In the genomic region with DNA sequence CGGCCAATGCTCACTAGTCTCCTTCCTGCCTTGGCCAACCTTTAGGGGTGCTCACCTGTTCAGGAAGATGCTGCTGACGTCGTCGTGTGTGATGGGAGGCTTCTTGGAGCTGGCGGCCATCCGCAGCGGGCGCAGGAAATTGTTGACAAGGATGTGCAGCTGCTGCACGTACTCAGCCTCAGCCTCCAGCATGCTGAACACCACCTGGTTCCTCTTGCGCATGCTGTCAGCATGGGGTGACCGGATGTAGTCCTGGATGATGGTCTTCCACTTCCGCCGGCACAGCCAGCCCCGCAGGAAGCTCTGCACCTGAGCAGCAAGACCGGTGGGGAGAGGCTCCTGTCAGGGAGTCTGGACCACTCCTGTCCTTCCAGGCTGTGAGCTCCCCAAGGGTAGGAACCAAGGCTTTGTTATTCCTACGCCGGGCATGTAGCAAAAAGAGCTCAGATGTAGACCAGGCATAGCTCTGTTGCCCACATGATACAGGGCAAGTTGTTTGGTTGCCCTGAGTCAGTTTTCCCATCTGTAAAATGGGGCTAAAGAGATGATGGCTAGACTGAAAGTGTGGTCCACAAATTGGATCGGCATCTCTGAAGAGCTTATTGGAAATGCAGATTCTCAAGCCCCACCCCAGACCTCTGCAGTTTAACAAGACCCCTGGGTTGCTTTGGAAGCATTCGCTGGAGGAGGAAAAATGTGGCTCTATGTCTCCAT, we compare ENCODE assay signal across 26 cellular contexts. TPM values are rescaled to one million over a fixed set of nuclear protein-coding genes. Genes with fewer than 3 reads are reported as not detected.
"Had no signal": no experiment of that assay in that cellular context is flagged by ENCODE, and none has a peak within 500 bp of the region (broad histone marks: within the 10 kb centered on the region; RNA-seq: fewer than 3 reads in every experiment).

No MANE protein-coding gene starts in this region.

- DNase-seq: activated CD4-positive, alpha-beta T cell treated with anti-CD3 and anti-CD28 coated beads, Interleukin-2, amount 10 ng/mL, durations not matched to agents 24 days and 14 days; activated CD4-positive, alpha-beta T cell treated with anti-CD3 and anti-CD28 coated beads, Interleukin-2, amount 50 U/mL, for 48 hours; activated CD8-positive, alpha-beta T cell treated with anti-CD3 and anti-CD28 coated beads, Interleukin-2, amount 10 ng/mL, durations not matched to agents 7 days and 5 days; activated naive CD4-positive, alpha-beta T cell treated with anti-CD3 and anti-CD28 coated beads, Interleukin-2, amount 10 ng/mL, durations not matched to agents 7 days and 5 days; activated naive CD8-positive, alpha-beta T cell treated with anti-CD3 and anti-CD28 coated beads, Interleukin-2, amount 50 U/mL, for 24 hours; activated T-cell treated with anti-CD3 and anti-CD28 coated beads, Interleukin-2, amount 50 U/mL, for 24 hours; anterior cingulate cortex; brain microvascular endothelial cell; central memory CD4-positive, alpha-beta T cell; MM.1S; MV-4-11; NCI-H1092; NCI-H1436 treated with DMSO at 0.1 percent for 48 hours; NCI-H187 treated with DMSO at 0.1 percent for 48 hours; NCI-H2081; NCI-H2171 treated with DMSO at 0.1 percent for 48 hours; NCI-H2227 treated with DMSO at 0.1 percent for 48 hours; NCI-H446; NCI-H510A treated with DMSO at 0.1 percent for 48 hours; NCI-H526 treated with DMSO at 0.1 percent for 48 hours; SHP77 treated with DMSO at 0.1 percent for 48 hours; SK-N-SH had no signal

- H3K9me3 ChIP-seq: SJSA1, SK-N-SH had no signal

- FAIRE-seq: TTC549 had no signal

- H3K27me3 ChIP-seq: brain microvascular endothelial cell, SJSA1 had no signal

- H3K9ac ChIP-seq: KMS-11, SK-N-SH had no signal

- H3K4me1 ChIP-seq: SJSA1 had no signal

- H3K27ac ChIP-seq: brain microvascular endothelial cell, KMS-11, SJSA1 had no signal

- H3K4me3 ChIP-seq: SJSA1 had no signal

- H3K36me3 ChIP-seq: brain microvascular endothelial cell, SJSA1 had no signal

- H3K4me2 ChIP-seq: KMS-11, SK-N-SH had no signal

- ATAC-seq: activated CD8-positive, alpha-beta T cell treated with anti-CD3 and anti-CD28 coated beads, Interleukin-2, amount 10 ng/mL, durations not matched to agents 7 days and 5 days; activated naive CD8-positive, alpha-beta T cell treated with anti-CD3 and anti-CD28 coated beads, Interleukin-2, amount 50 U/mL, for 24 hours had no signal

RNA-seq across cellular contexts. Expression of gene RASGRF1, which starts 43.7 kb away (rescaled TPM):
- total RNA-seq: activated CD4-positive, alpha-beta T cell treated with anti-CD3 and anti-CD28 coated beads, Interleukin-2, amount 10 ng/mL, durations not matched to agents 24 days and 14 days; activated CD8-positive, alpha-beta T cell treated with anti-CD3 and anti-CD28 coated beads, Interleukin-2, amount 10 ng/mL, durations not matched to agents 7 days and 5 days; activated T-helper 2 cell treated with anti-CD3 and anti-CD28 coated beads, Interferon-gamma antibody, Interleukin-2, Interleukin-4, amounts not matched to agents 10 μg/mL and 5 μg/mL and 100 μg/mL, durations not matched to agents 14 hours and 24 hours and 36 hours had no signal
